ENCODE assay signal across 20 cellular contexts in the genomic region with DNA sequence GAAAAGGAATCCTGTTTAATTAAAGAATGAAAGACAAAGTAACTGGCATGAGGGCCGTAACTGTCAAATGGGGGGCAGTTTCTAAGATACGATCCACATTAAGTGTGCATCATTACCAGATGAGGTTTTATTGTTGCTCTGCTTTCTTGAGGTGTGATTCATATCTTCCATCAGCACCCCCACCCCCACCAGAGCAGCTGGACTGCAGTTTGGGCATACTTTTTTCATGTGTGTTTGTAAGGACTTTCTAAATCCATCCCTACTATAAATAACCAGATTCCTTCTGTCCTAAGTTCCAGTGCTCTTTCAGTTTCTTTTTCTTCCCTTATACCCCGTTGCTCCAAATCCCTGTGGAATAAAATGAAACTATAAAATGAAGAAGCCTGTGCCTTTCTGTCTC.
A peak's percentile ranks its signal among the peaks of the same experiment; 100 is the strongest.
DNase-seq lines count a peak whose midpoint lies in the region; ATAC-seq and TF ChIP-seq lines count a peak whose summit lies in the region.
"Had no signal": no experiment of that assay in that cellular context is flagged by ENCODE, and none has a peak within 500 bp of the region (broad histone marks: within the 10 kb centered on the region; RNA-seq: fewer than 3 reads in every experiment).

No MANE protein-coding gene starts in this region.

- intact Hi-C loops in testis (cut with DNase I; ENCODE audit: low total_unique reads), result no loop called here

- DNase-seq in EH (ENCODE audit: low read depth), result peak; percentile 79
- DNase-seq in RKO (ENCODE audit: low spot score), result peak; percentile 16
- peak; percentile 64 for DNase-seq in fibroblast of mammary gland (ENCODE audit: low read depth)
- DNase-seq in thoracic aorta (ENCODE audit: low spot score), result no peak
- DNase-seq in testis, result no peak
- DNase-seq in NCI-H748 treated with DMSO at 0.1 percent for 48 hours (lab: John Stamatoyannopoulos, UW), result no peak
- DNase-seq: activated CD8-positive, alpha-beta memory T cell treated with anti-CD3 and anti-CD28 coated beads, Interleukin-2, amount 50 U/mL, for 48 hours; CD4-positive, CD25-positive, alpha-beta regulatory T cell; DMS79; effector CD4-positive, alpha-beta T cell; gastrocnemius medialis; NCI-H1092 treated with DMSO at 0.1 percent for 48 hours; nephron progenitor cell; NK-92 treated with Interleukin-12 subunit alpha and Interleukin-12 subunit beta, amount 100 ng/mL, for 24 hours; Right ventricle myocardium superior; stomach; T-helper 17 cell had no signal

- TF ChIP-seq CTCF in fibroblast of mammary gland (conservative IDR thresholded peaks at IDR 0.05; ENCODE audit: control insufficient read depth, insufficient read depth, low read depth, low read length), result no peak
- no peak for TF ChIP-seq CTCF in thoracic aorta (IDR thresholded peaks at IDR 0.05)
- TF ChIP-seq CTCF in testis (IDR thresholded peaks at IDR 0.05), result no peak

- no peaks in the 10 kb centered on the region for H3K36me3 ChIP-seq in thoracic aorta
- no peaks in the 10 kb centered on the region for H3K36me3 ChIP-seq in testis (ENCODE audit: low read depth, missing control alignments)
- H3K36me3 ChIP-seq: gastrocnemius medialis, HAP-1, stomach had no signal

- H3K4me1 ChIP-seq in thoracic aorta (ENCODE audit: control insufficient read depth in 1 of 2, low read depth in 2 of 2) (no peaks in the 10 kb centered on the region), testis (no peaks in the 10 kb centered on the region)
- H3K4me1 ChIP-seq: gastrocnemius medialis, HAP-1, stomach had no signal

- ATAC-seq in thoracic aorta (ENCODE audit: insufficient number of reproducible peaks, low FRiP score, low read depth) (no peak), HG03520 (IDR thresholded peaks at IDR 0.05; ENCODE audit: unreplicated experiment) (no peak)
- ATAC-seq: gastrocnemius medialis, T-helper 17 cell had no signal

- no peak for TF ChIP-seq POLR2A in testis (IDR thresholded peaks at IDR 0.05)

- H3K27ac ChIP-seq in thoracic aorta (peak overlapping the region in 1 of 2 donors; percentile 17), testis (no peak overlapping the region)
- H3K27ac ChIP-seq: gastrocnemius medialis, stomach had no signal

- H3K4me3 ChIP-seq in fibroblast of mammary gland (ENCODE audit: control insufficient read depth, low read depth, low read length) (no peak overlapping the region), thoracic aorta (peak overlapping the region; percentile 35), testis (no peak overlapping the region)
- H3K4me3 ChIP-seq: gastrocnemius medialis, HAP-1, lung, stomach had no signal

- H3K27me3 ChIP-seq in thoracic aorta (replicated peaks; ENCODE audit: insufficient read depth), result no peaks in the 10 kb centered on the region
- no peaks in the 10 kb centered on the region for H3K27me3 ChIP-seq in testis
- H3K27me3 ChIP-seq: gastrocnemius medialis, stomach had no signal

- no peaks in the 10 kb centered on the region for H3K9me3 ChIP-seq in thoracic aorta
- no peaks in the 10 kb centered on the region for H3K9me3 ChIP-seq in testis
- H3K9me3 ChIP-seq: gastrocnemius medialis, HAP-1 had no signal

- 62 to 69% methylated on average over 3 of the region's 3 CpGs for WGBS in testis, 2 donors

Comparison
In these comparisons a context has a peak if more than half of its experiments do, and no peak if none do; other contexts are left out.
1. DNase-seq: peak in EH (single experiment), RKO (single experiment) and fibroblast of mammary gland (single experiment); none in thoracic aorta (single experiment), testis (single experiment) and NCI-H748 treated with DMSO at 0.1 percent for 48 hours (single experiment).